8 cellular contexts compared by ENCODE assay signal in the genomic region with DNA sequence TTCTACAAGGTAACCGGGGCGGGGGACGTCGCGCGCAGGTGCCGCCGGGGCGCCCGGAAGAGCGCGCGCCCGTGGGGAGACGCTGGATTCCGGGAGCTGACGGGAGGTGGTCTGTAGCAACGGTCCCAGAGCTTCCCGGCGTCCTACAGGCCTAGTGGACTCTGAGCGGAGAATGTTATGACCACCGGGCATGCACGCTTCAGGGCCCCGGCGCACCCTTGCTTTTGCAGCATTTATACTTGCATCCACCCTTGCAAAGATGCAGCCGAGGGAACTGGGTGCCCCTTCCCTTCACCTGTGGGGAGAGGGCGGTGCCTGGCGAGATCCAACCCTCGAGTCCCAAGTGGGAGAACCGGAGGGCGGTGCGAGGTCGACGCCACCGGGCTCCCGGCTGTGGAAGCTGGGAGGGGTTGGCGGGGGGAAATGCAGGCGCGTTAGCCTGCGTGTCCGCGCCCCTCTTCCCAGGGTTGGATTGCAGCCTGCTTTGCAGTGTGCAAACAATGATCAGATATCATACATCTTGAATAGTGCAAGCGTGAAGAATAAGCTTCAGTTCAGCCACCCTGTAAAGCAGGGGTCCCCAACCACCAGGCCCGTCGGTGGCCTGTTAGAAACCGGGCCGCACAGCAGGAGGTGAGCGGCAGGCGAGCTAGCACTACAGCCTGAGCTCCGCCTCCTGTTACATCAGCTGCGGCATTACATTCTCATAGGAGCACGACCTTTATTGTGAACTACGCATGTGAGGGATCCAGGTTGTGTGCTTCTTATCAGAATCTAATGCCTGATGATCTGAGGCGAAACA. TPM values are rescaled to one million over a fixed set of nuclear protein-coding genes. Genes with fewer than 3 reads are reported as not detected.
DNase-seq lines count a peak whose midpoint lies in the region; ATAC-seq and TF ChIP-seq lines count a peak whose summit lies in the region.

No MANE protein-coding gene starts in this region.

- ATAC-seq in GM21619 (IDR thresholded peaks at IDR 0.05; ENCODE audit: unreplicated experiment): peak; percentile 27
- ATAC-seq in RWPE2 (ENCODE audit: low read depth): peak; percentile 54
- ATAC-seq in gastroesophageal sphincter: peak; percentile 30
- ATAC-seq in omental fat pad (ENCODE audit: low FRiP score): peak; percentile 43

- H3K9me3 ChIP-seq in Karpas-422 (ENCODE audit: low read length) (no peaks in the 10 kb centered on the region), RWPE2 (ENCODE audit: severe bottlenecking) (no peaks in the 10 kb centered on the region), gastroesophageal sphincter (no peaks in the 10 kb centered on the region), testis (no peaks in the 10 kb centered on the region)

- peaks cover 34% of the 10 kb centered on the region for H4K20me1 ChIP-seq in Karpas-422 (ENCODE audit: insufficient read depth, low read depth, low read length)

- intact Hi-C loops in testis (cut with DNase I; ENCODE audit: low total_unique reads): no loop called here

- H2AFZ ChIP-seq in Karpas-422 (ENCODE audit: low read length): 0 out of 2 replicates have a peak overlapping the region, but pooled peaks have one; percentile 46

- TF ChIP-seq EP300 in gastroesophageal sphincter (IDR thresholded peaks at IDR 0.05): no peak

- H3K9ac ChIP-seq in Karpas-422 (ENCODE audit: low read length): peak overlapping the region; percentile 86

- H3K4me3 ChIP-seq in Karpas-422 (ENCODE audit: low read length) (peak overlapping the region; percentile 89), RWPE2 (ENCODE audit: severe bottlenecking) (peak overlapping the region; percentile 89), gastroesophageal sphincter (peak overlapping the region; percentile 76 to 87), testis (peak overlapping the region; percentile 89 to 96)

- DNase-seq in COLO668 (lab: John Stamatoyannopoulos, UW; ENCODE audit: unreplicated experiment) (peak; percentile 87), Karpas-422 (peak; percentile 88), RWPE2 (ENCODE audit: low spot score) (peak; percentile 74), omental fat pad (ENCODE audit: low spot score) (no peak), testis (peak; percentile 84)
- DNase-seq in activated gamma-delta T cell treated with anti-CD3 and anti-CD28 coated beads, Interleukin-2, amount 50 U/mL, for 16 hours (ENCODE audit: low read depth): peak; percentile 46

- no peak for TF ChIP-seq POLR2A in gastroesophageal sphincter (IDR thresholded peaks at IDR 0.05)
- TF ChIP-seq POLR2A in testis (IDR thresholded peaks at IDR 0.05): no peak

- H3K36me3 ChIP-seq in Karpas-422 (ENCODE audit: insufficient read depth, low read length) (peaks cover 30% of the 10 kb centered on the region), RWPE2 (ENCODE audit: low read depth) (peaks cover 21% of the 10 kb centered on the region), gastroesophageal sphincter (peaks cover 0 to 17% of the 10 kb centered on the region in 2 donors), testis (ENCODE audit: low read depth, missing control alignments) (no peaks in the 10 kb centered on the region)

- TF ChIP-seq CTCF in RWPE2 (IDR thresholded peaks at IDR 0.05; ENCODE audit: poor library complexity, severe bottlenecking): no peak
- TF ChIP-seq CTCF in gastroesophageal sphincter (IDR thresholded peaks at IDR 0.05): no peak
- no peak for TF ChIP-seq CTCF in omental fat pad (IDR thresholded peaks at IDR 0.05)
- no peak for TF ChIP-seq CTCF in testis (IDR thresholded peaks at IDR 0.05)

- H3K27me3 ChIP-seq in Karpas-422 (ENCODE audit: low read length) (no peaks in the 10 kb centered on the region), RWPE2 (ENCODE audit: insufficient read depth, poor library complexity, severe bottlenecking) (no peaks in the 10 kb centered on the region), gastroesophageal sphincter (no peaks in the 10 kb centered on the region), testis (no peaks in the 10 kb centered on the region)

- 0 to 23% methylated on average over 2 to 6 of the region's 54 CpGs for WGBS in gastroesophageal sphincter (ENCODE audit: low coverage in 1 of 2), 2 donors
- 2 to 5% methylated on average over 9 to 53 of the region's 54 CpGs for WGBS in testis, 2 donors

- H3K4me1 ChIP-seq in Karpas-422 (ENCODE audit: low read length) (peaks cover 59% of the 10 kb centered on the region), RWPE2 (ENCODE audit: insufficient read depth, poor library complexity, severe bottlenecking) (peaks cover 11% of the 10 kb centered on the region), gastroesophageal sphincter (peaks cover 0 to 63% (median 12%) of the 10 kb centered on the region in 3 donors), testis (peaks cover 27% of the 10 kb centered on the region)

- peak overlapping the region; percentile 91 for H3K4me2 ChIP-seq in Karpas-422 (ENCODE audit: low read depth, low read length, poor library complexity, severe bottlenecking)

- H3K79me2 ChIP-seq in Karpas-422 (ENCODE audit: low read length): peaks cover 75% of the 10 kb centered on the region

- no peaks in the 10 kb centered on the region for H3K9me2 ChIP-seq in Karpas-422 (replicated peaks; ENCODE audit: insufficient read depth, low read length)

- H3K27ac ChIP-seq in Karpas-422 (ENCODE audit: low read length) (peak overlapping the region; percentile 97), RWPE2 (ENCODE audit: poor library complexity, severe bottlenecking) (peak overlapping the region; percentile 88), gastroesophageal sphincter (peak overlapping the region; percentile 79 to 99 (median 96)), testis (peak overlapping the region; percentile 83 to 96)

RNA-seq across cellular contexts. Expression of a gene that starts 0.6 kb away (rescaled TPM):
- total RNA-seq in Karpas-422 (2014; rRNA removed; shearing (Covaris generic); ENCODE audit: low replicate concordance): 63.2 and 134 TPM in 2 replicates
- 100 to 1,000 TPM in 1 of 4 donors, 10 to 100 TPM in 3; 37.1 to 147 (median 38.1) TPM for total RNA-seq in gastroesophageal sphincter
- total RNA-seq in omental fat pad: 10 to 100 TPM; 28.6 to 39.7 (median 32.3) TPM
- 10 to 100 TPM; 76.5 to 85.1 TPM for total RNA-seq in testis
- polyA plus RNA-seq in testis (ENCODE audit: insufficient read depth, low read depth, low replicate concordance): 129 TPM

RNA-seq across cellular contexts. Expression of a gene that starts 0.8 kb away (rescaled TPM):
- total RNA-seq in Karpas-422 (2014; rRNA removed; shearing (Covaris generic); ENCODE audit: low replicate concordance): 19.6 and 56.6 TPM in 2 replicates
- total RNA-seq in gastroesophageal sphincter: 10 to 100 TPM in 1 of 4 donors, 1 to 10 TPM in 3; 6.4 to 11.4 (median 6.7) TPM
- 1 to 10 TPM; 5.4 to 9.2 (median 6.6) TPM for total RNA-seq in omental fat pad
- 10 to 100 TPM; 38.5 to 48.0 TPM for total RNA-seq in testis
- polyA plus RNA-seq in testis (ENCODE audit: insufficient read depth, low read depth, low replicate concordance): 106 TPM
